ENCODE assay signal across 32 cellular contexts in the genomic region with DNA sequence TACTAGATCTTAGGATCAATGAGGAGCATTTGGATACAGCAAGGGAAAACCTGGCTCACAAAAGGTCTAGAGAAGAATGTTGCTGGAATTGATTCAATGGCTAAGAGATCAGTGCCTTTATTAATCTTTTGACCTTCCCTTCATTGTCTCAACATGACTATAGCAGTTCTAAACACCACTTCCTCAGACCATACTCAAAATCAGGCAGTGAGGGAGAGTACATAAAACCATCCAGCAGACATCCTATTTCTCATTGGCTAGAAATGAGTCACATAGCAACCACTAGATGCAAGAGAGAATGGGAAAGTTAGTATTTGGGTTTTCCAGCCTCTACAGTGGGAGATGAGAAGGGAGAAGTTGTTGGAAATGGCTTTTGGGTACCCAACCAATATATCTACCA.
DNase-seq lines count a peak whose midpoint lies in the region; ATAC-seq and TF ChIP-seq lines count a peak whose summit lies in the region.
"Had no signal": no experiment of that assay in that cellular context is flagged by ENCODE, and none has a peak within 500 bp of the region (broad histone marks: within the 10 kb centered on the region; RNA-seq: fewer than 3 reads in every experiment).

No MANE protein-coding gene starts in this region.

- no peak overlapping the region for H3K27ac ChIP-seq in mammary epithelial cell (ENCODE audit: insufficient read depth, low read depth, low read length)
- H3K27ac ChIP-seq in PC-3 (ENCODE audit: low read length): no peak overlapping the region
- no peak overlapping the region for H3K27ac ChIP-seq in esophagus muscularis mucosa (replicated peaks in 1 of 4)
- no peak overlapping the region for H3K27ac ChIP-seq in suprapubic skin
- H3K27ac ChIP-seq: heart right ventricle, HL-60, ovary, RWPE1, skin epidermis, tibial nerve had no signal

- TF ChIP-seq POLR2A in esophagus muscularis mucosa (IDR thresholded peaks at IDR 0.05; ENCODE audit: low read depth) (no peak), suprapubic skin (IDR thresholded peaks at IDR 0.05) (no peak)

- no peak overlapping the region for H3K4me3 Mint-ChIP-seq in MCF 10A (ENCODE audit: unreplicated experiment)
- H3K4me3 Mint-ChIP-seq: activated T-cell treated with anti-CD3 and anti-CD28 coated beads, Interleukin-2, amount 50 U/mL, for 4 hours; B cell; CD8-positive, alpha-beta memory T cell; nephron progenitor cell had no signal

- peak overlapping the region; percentile 25 for H2AFZ ChIP-seq in mammary epithelial cell (ENCODE audit: low read depth, low read length)
- no peak overlapping the region for H2AFZ ChIP-seq in PC-3 (ENCODE audit: low read length)

- no peaks in the 10 kb centered on the region for H3K27me3 ChIP-seq in mammary epithelial cell (ENCODE audit: insufficient read depth, low read length)
- H3K27me3 ChIP-seq in PC-3 (ENCODE audit: low read length): no peaks in the 10 kb centered on the region
- H3K27me3 ChIP-seq in esophagus muscularis mucosa: no peaks in the 10 kb centered on the region
- no peaks in the 10 kb centered on the region for H3K27me3 ChIP-seq in suprapubic skin
- H3K27me3 ChIP-seq: heart right ventricle, ovary, tibial nerve had no signal

- H3K36me3 Mint-ChIP-seq in MCF 10A (ENCODE audit: insufficient read depth, unreplicated experiment): no peaks in the 10 kb centered on the region
- H3K36me3 Mint-ChIP-seq: CD8-positive, alpha-beta memory T cell had no signal

- H3F3A ChIP-seq in PC-3 (ENCODE audit: low read length, unreplicated experiment): no peaks in the 10 kb centered on the region

- H3K4me3 ChIP-seq in mammary epithelial cell (replicated peaks in 1 of 3; ENCODE audit: insufficient read depth in 1 of 3, low read depth in 2 of 3, low read length in 3 of 3): no peak overlapping the region
- H3K4me3 ChIP-seq in PC-3 (ENCODE audit: low read length): no peak overlapping the region
- no peak overlapping the region for H3K4me3 ChIP-seq in fibroblast of mammary gland (ENCODE audit: control insufficient read depth, low read depth, low read length)
- no peak overlapping the region for H3K4me3 ChIP-seq in esophagus muscularis mucosa
- H3K4me3 ChIP-seq in suprapubic skin: no peak overlapping the region
- H3K4me3 ChIP-seq: heart right ventricle, lung, ovary, skin epidermis, tibial nerve had no signal

- BruUV-seq in mammary epithelial cell (replicated peaks; lab: Mats Ljungman, UMichigan): no TSS peak
- no TSS peak for BruUV-seq in MCF 10A (replicated peaks; lab: Mats Ljungman, UMichigan)
- BruUV-seq in PC-3 (replicated peaks; lab: Mats Ljungman, UMichigan): no TSS peak

- H3K79me2 ChIP-seq in mammary epithelial cell (ENCODE audit: insufficient read depth, low read length): no peaks in the 10 kb centered on the region
- H3K79me2 ChIP-seq in PC-3 (ENCODE audit: low read length): no peaks in the 10 kb centered on the region

- dilution Hi-C loops in mammary epithelial cell (cut with HindIII; ENCODE audit: low sequenced_read_pairs): no loop called here

- H3K4me2 ChIP-seq in mammary epithelial cell (ENCODE audit: insufficient read depth, low read depth, low read length) (no peak overlapping the region), PC-3 (ENCODE audit: low read length) (no peak overlapping the region)

- H3K4me1 ChIP-seq in mammary epithelial cell (ENCODE audit: insufficient read depth, low read length) (peaks cover 27% of the 10 kb centered on the region), PC-3 (ENCODE audit: insufficient read depth, low read length) (peaks cover 37% of the 10 kb centered on the region), esophagus muscularis mucosa (peaks cover 8 to 11% (median 11%) of the 10 kb centered on the region in 4 donors), suprapubic skin (peaks cover 10% of the 10 kb centered on the region)

- H3K9me3 ChIP-seq in mammary epithelial cell (replicated peaks; ENCODE audit: insufficient read depth, low read length) (no peaks in the 10 kb centered on the region), PC-3 (ENCODE audit: low read length) (no peaks in the 10 kb centered on the region), esophagus muscularis mucosa (no peaks in the 10 kb centered on the region), suprapubic skin (no peaks in the 10 kb centered on the region)
- H3K9me3 ChIP-seq: ovary had no signal

- TF ChIP-seq EP300 in esophagus muscularis mucosa (IDR thresholded peaks at IDR 0.05): no peak
- TF ChIP-seq EP300 in suprapubic skin (IDR thresholded peaks at IDR 0.05): no peak

- H3K27me3 Mint-ChIP-seq in MCF 10A (ENCODE audit: insufficient read depth, unreplicated experiment): no peaks in the 10 kb centered on the region
- H3K27me3 Mint-ChIP-seq: B cell had no signal

- peaks cover 22% of the 10 kb centered on the region for H3K4me1 Mint-ChIP-seq in MCF 10A (ENCODE audit: insufficient read depth, unreplicated experiment)
- H3K4me1 Mint-ChIP-seq: B cell; CD8-positive, alpha-beta memory T cell had no signal

- CTCF ChIA-PET in mammary epithelial cell (lab: Charles Lee; ENCODE audit: low non-redundant PET) (no interaction called here), MCF 10A (lab: Yijun Ruan, JAX) (no interaction called here), PC-3 (lab: Charles Lee) (no interaction called here)

- no peaks in the 10 kb centered on the region for H4K20me1 ChIP-seq in mammary epithelial cell (ENCODE audit: insufficient read depth, low read length)
- no peaks in the 10 kb centered on the region for H4K20me1 ChIP-seq in PC-3 (ENCODE audit: low read length)

- H3K27ac Mint-ChIP-seq in MCF 10A (ENCODE audit: low read depth, unreplicated experiment): no peak overlapping the region
- H3K27ac Mint-ChIP-seq: B cell; CD8-positive, alpha-beta memory T cell; nephron progenitor cell had no signal

- ATAC-seq in PC-3: no peak
- ATAC-seq: activated T-cell treated with anti-CD3 and anti-CD28 coated beads, Interleukin-2, amount 50 U/mL, for 4 hours; HepG2; SK-N-SH treated with all-trans-retinoic acid at 6 μM for 48 hours had no signal

- TF ChIP-seq CTCF in mammary epithelial cell (conservative IDR thresholded peaks at IDR 0.05 in 1 of 2, IDR thresholded peaks at IDR 0.05 in 1 of 2; ENCODE audit: extremely low read depth in 1 of 2, insufficient read depth in 1 of 2, low read depth in 1 of 2, low read length in 2 of 2): no peak
- no peak for TF ChIP-seq CTCF in MCF 10A (IDR thresholded peaks at IDR 0.05; ENCODE audit: unreplicated experiment)
- TF ChIP-seq CTCF in PC-3 (conservative IDR thresholded peaks at IDR 0.05; ENCODE audit: low read depth, low read length): no peak
- TF ChIP-seq CTCF in fibroblast of mammary gland (conservative IDR thresholded peaks at IDR 0.05; ENCODE audit: control insufficient read depth, insufficient read depth, low read depth, low read length): no peak
- no peak for TF ChIP-seq CTCF in esophagus muscularis mucosa (IDR thresholded peaks at IDR 0.05)
- no peak for TF ChIP-seq CTCF in suprapubic skin (IDR thresholded peaks at IDR 0.05)

- DNase-seq in mammary epithelial cell (peak; percentile 54), MCF 10A (ENCODE audit: unreplicated experiment) (no peak), PC-3 (peak; percentile 32), fibroblast of mammary gland (ENCODE audit: low read depth) (peak; percentile 16), esophagus muscularis mucosa (ENCODE audit: extremely low spot score) (no peak), head of caudate nucleus (no peak), suprapubic skin (ENCODE audit: low spot score in 2 of 2) (no peak)
- no peak for DNase-seq in stimulated activated CD4-positive, alpha-beta T cell treated with anti-CD3 and anti-CD28 coated beads, Interleukin-2, amount 100 ng/mL, for 48 hours
- DNase-seq: activated CD4-positive, alpha-beta T cell treated with anti-CD3 and anti-CD28 coated beads for 4 hours; activated gamma-delta T cell treated with Interleukin-2 at 50 U/mL for 16 hours; activated T-cell treated with anti-CD3 and anti-CD28 coated beads, Interleukin-2, amount 50 U/mL, for 4 hours; CD8-positive, alpha-beta memory T cell; central memory CD4-positive, alpha-beta T cell; GDM1; heart right ventricle; kidney glomerular epithelial cell; NCI-H1105; NCI-H2029; NCI-H226; NCI-H69; nephron progenitor cell; ovary; retina; T-helper 2 cell had no signal

- intact Hi-C loops in mammary epithelial cell (cut with micrococcal nuclease) (loop anchor here (5.0 to 10.0 kb wide), 2 partner anchors 102 to 151 kb away; a partner anchor contains a TSS), MCF 10A (cut with micrococcal nuclease) (no loop called here), PC-3 (cut with micrococcal nuclease) (loop anchor here (2.0 to 5.0 kb wide), 2 partner anchors 60 to 151 kb away; a partner anchor contains a TSS), esophagus muscularis mucosa (cut with DNase I) (no loop called here), head of caudate nucleus (cut with DNase I) (no loop called here)

- H3K9me2 ChIP-seq in PC-3 (replicated peaks; ENCODE audit: low read length): no peaks in the 10 kb centered on the region

- peaks cover 6% of the 10 kb centered on the region for H3K9me3 Mint-ChIP-seq in MCF 10A (ENCODE audit: unreplicated experiment)

- no peak overlapping the region for H3K9ac ChIP-seq in mammary epithelial cell (ENCODE audit: insufficient read depth, low read length)
- H3K9ac ChIP-seq in PC-3 (ENCODE audit: low read length): no peak overlapping the region

- in situ Hi-C loops in mammary epithelial cell (cut with MboI; ENCODE audit: low sequenced_read_pairs in 2 of 2): no loop called here

- POLR2A ChIA-PET in MCF 10A (lab: Yijun Ruan, JAX): no interaction called here
- POLR2A ChIA-PET in PC-3 (lab: Charles Lee; ENCODE audit: unreplicated experiment): no interaction called here

- H3K36me3 ChIP-seq in mammary epithelial cell (ENCODE audit: insufficient read depth, low read length): no peaks in the 10 kb centered on the region
- no peaks in the 10 kb centered on the region for H3K36me3 ChIP-seq in PC-3 (ENCODE audit: low read depth, low read length)
- no peaks in the 10 kb centered on the region for H3K36me3 ChIP-seq in esophagus muscularis mucosa
- H3K36me3 ChIP-seq in suprapubic skin: no peaks in the 10 kb centered on the region
- H3K36me3 ChIP-seq: heart right ventricle, ovary, tibial nerve had no signal

Comparison
In these comparisons a context has a peak if more than half of its experiments do, and no peak if none do; other contexts are left out.
1. DNase-seq: peak in mammary epithelial cell (single experiment), PC-3 (single experiment) and fibroblast of mammary gland (single experiment); none in MCF 10A (single experiment), esophagus muscularis mucosa (single experiment), head of caudate nucleus (0 of 42), stimulated activated CD4-positive, alpha-beta T cell treated with anti-CD3 and anti-CD28 coated beads, Interleukin-2, amount 100 ng/mL, for 48 hours (0 of 2) and suprapubic skin (0 of 2).
2. intact Hi-C loops: an anchor here in mammary epithelial cell (5.0 to 10.0 kb wide) and PC-3 (2.0 to 5.0 kb wide); none called in MCF 10A, esophagus muscularis mucosa and head of caudate nucleus.